ENCODE assay signal across 1 cellular context in genomic region chr13:30181856-30182651, GRCh38.
TF ChIP-seq lines count a peak whose summit lies in the region.

No MANE protein-coding gene starts in this region.

TF ChIP-seq in K562, 482 proteins besides CTCF, POLR2A, EP300 and RAD21 (continued from another document):
- TF ChIP-seq, protein P1, sequence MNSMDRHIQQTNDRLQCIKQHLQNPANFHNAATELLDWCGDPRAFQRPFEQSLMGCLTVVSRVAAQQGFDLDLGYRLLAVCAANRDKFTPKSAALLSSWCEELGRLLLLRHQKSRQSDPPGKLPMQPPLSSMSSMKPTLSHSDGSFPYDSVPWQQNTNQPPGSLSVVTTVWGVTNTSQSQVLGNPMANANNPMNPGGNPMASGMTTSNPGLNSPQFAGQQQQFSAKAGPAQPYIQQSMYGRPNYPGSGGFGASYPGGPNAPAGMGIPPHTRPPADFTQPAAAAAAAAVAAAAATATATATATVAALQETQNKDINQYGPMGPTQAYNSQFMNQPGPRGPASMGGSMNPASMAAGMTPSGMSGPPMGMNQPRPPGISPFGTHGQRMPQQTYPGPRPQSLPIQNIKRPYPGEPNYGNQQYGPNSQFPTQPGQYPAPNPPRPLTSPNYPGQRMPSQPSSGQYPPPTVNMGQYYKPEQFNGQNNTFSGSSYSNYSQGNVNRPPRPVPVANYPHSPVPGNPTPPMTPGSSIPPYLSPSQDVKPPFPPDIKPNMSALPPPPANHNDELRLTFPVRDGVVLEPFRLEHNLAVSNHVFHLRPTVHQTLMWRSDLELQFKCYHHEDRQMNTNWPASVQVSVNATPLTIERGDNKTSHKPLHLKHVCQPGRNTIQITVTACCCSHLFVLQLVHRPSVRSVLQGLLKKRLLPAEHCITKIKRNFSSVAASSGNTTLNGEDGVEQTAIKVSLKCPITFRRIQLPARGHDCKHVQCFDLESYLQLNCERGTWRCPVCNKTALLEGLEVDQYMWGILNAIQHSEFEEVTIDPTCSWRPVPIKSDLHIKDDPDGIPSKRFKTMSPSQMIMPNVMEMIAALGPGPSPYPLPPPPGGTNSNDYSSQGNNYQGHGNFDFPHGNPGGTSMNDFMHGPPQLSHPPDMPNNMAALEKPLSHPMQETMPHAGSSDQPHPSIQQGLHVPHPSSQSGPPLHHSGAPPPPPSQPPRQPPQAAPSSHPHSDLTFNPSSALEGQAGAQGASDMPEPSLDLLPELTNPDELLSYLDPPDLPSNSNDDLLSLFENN (IDR thresholded peaks at IDR 0.05; ENCODE audit: low read depth in 2 of 2, low read length in 2 of 2): peak in 1 of 2 experiments; percentile 45; a peak in 1 of 4 replicates
- TF ChIP-seq KDM4B (IDR thresholded peaks at IDR 0.05; ENCODE audit: borderline replicate concordance in 2 of 2, low read depth in 1 of 2): 0 out of 4 replicates have a peak, but pooled peaks of 1 of the 2 experiments have one; percentile 38
- no peak for TF ChIP-seq HBP1 (CRISPR knock-in tag; IDR thresholded peaks at IDR 0.05)
- TF ChIP-seq NCOR1 (IDR thresholded peaks at IDR 0.05): no peak
- no peak for TF ChIP-seq CXXC5 (CRISPR knock-in tag; IDR thresholded peaks at IDR 0.05)
- 0 out of 2 replicates have a peak, but pooled peaks have one; percentile 33 for TF ChIP-seq GTF2F1 (IDR thresholded peaks at IDR 0.05; ENCODE audit: low read depth, low read length)
- no peak for TF ChIP-seq THAP12 (CRISPR knock-in tag; IDR thresholded peaks at IDR 0.05)
- TF ChIP-seq MAFG (tag; conservative IDR thresholded peaks at IDR 0.05): no peak
- TF ChIP-seq GABPB1 (CRISPR knock-in tag; IDR thresholded peaks at IDR 0.05): no peak
- no peak for TF ChIP-seq TAL1 (IDR thresholded peaks at IDR 0.05)
